13 cellular contexts compared by ENCODE assay signal in the genomic region with DNA sequence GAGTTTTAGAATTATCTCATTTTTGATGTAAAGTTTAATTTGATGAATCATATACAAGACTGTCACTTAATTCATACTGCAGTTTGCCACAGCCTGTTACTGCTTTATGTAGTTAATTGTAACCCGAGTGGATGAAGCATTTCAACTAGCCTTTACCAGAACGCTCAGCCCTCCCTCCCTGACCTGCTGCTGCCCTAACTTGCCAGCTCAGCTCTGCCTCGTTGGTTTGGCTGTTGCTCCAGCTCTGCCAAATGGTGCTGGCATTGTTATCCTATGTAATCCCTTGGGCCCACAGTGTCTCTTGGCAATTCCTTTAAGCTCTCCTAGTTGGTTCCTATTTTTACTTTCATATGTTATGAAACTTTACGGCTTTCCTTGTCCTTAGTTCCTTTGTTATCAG.
A peak's percentile ranks its signal among the peaks of the same experiment; 100 is the strongest.
DNase-seq lines count a peak whose midpoint lies in the region; ATAC-seq and TF ChIP-seq lines count a peak whose summit lies in the region.
"Had no signal": no experiment of that assay in that cellular context is flagged by ENCODE, and none has a peak within 500 bp of the region (broad histone marks: within the 10 kb centered on the region; RNA-seq: fewer than 3 reads in every experiment).

No MANE protein-coding gene starts in this region.

- no peak for ATAC-seq in HG02884 (IDR thresholded peaks at IDR 0.05; ENCODE audit: unreplicated experiment)
- ATAC-seq: activated CD8-positive, alpha-beta T cell treated with anti-CD3 and anti-CD28 coated beads, Interleukin-2, amount 10 ng/mL, durations not matched to agents 7 days and 5 days; stimulated activated effector memory CD8-positive, alpha-beta T cell treated with anti-CD3 and anti-CD28 coated beads, Interleukin-12 subunit alpha, Interleukin-12 subunit beta, amount 100 ng/mL, for 72 hours had no signal

- DNase-seq in NCI-H1105 (lab: John Stamatoyannopoulos, UW) (peak; percentile 31), astrocyte of the spinal cord (ENCODE audit: low read depth, low spot score) (peak; percentile 45), left kidney (ENCODE audit: low read depth, low spot score) (peak; percentile 39), globus pallidus (ENCODE audit: low spot score) (no peak), UCSD-AML1 (lab: John Stamatoyannopoulos, UW; ENCODE audit: unreplicated experiment) (no peak), dorsolateral prefrontal cortex (no peak)
- DNase-seq: activated CD8-positive, alpha-beta T cell treated with anti-CD3 and anti-CD28 coated beads, Interleukin-2, amount 10 ng/mL, durations not matched to agents 7 days and 5 days; amniotic stem cell; mesendoderm; NCI-H1694 had no signal

- H3K9me3 ChIP-seq in BLaER1 treated with 17β-estradiol and CSF1 and Interleukin-3, amounts not matched to agents 10 nM and 100 nM (replicated peaks in 1 of 11) = peaks cover 12 to 34% (median 19%) of the 10 kb centered on the region in 11 experiments; a peak in 21 of 22 replicates

- H4K20me1 ChIP-seq in BLaER1 treated with 17β-estradiol and CSF1 and Interleukin-3, amounts not matched to agents 10 nM and 100 nM = no peaks in the 10 kb centered on the region

- no peak overlapping the region for H3K4me3 ChIP-seq in BLaER1 treated with 17β-estradiol and CSF1 and Interleukin-3, amounts not matched to agents 10 nM and 100 nM
- H3K4me3 ChIP-seq in astrocyte of the spinal cord (ENCODE audit: low read depth, low read length) = no peak overlapping the region
- no peak overlapping the region for H3K4me3 ChIP-seq in dorsolateral prefrontal cortex

- H3K27me3 ChIP-seq in BLaER1 treated with 17β-estradiol and CSF1 and Interleukin-3, amounts not matched to agents 10 nM and 100 nM = no peaks in the 10 kb centered on the region
- no peaks in the 10 kb centered on the region for H3K27me3 ChIP-seq in dorsolateral prefrontal cortex

- intact Hi-C loops in dorsolateral prefrontal cortex (cut with DNase I) = no loop called here

- in situ Hi-C loops in astrocyte of the spinal cord (cut with HindIII; ENCODE audit: low sequenced_read_pairs) = no loop called here

- peaks cover 5 to 15% (median 10%) of the 10 kb centered on the region in 10 experiments; a peak in 19 of 20 replicates for H3K4me1 ChIP-seq in BLaER1 treated with 17β-estradiol and CSF1 and Interleukin-3, amounts not matched to agents 10 nM and 100 nM

- H3K27ac ChIP-seq in BLaER1 treated with 17β-estradiol and CSF1 and Interleukin-3, amounts not matched to agents 10 nM and 100 nM = peak overlapping the region in 4 of 11 experiments; percentile 7 to 41 (median 20); a peak in 4 of 22 replicates
- H3K27ac ChIP-seq in dorsolateral prefrontal cortex = no peak overlapping the region

- H3K36me3 ChIP-seq in BLaER1 treated with 17β-estradiol and CSF1 and Interleukin-3, amounts not matched to agents 10 nM and 100 nM = peaks cover 0 to 6% (median 0%) of the 10 kb centered on the region in 11 experiments; a peak in 1 of 22 replicates

- no peak overlapping the region for H3K9ac ChIP-seq in BLaER1 treated with 17β-estradiol and CSF1 and Interleukin-3, amounts not matched to agents 10 nM and 100 nM

- TF ChIP-seq CTCF in astrocyte of the spinal cord (IDR thresholded peaks at IDR 0.05; ENCODE audit: low read depth, low read length) = no peak
- no peak for TF ChIP-seq CTCF in dorsolateral prefrontal cortex (IDR thresholded peaks at IDR 0.05 in 54 of 56, conservative IDR thresholded peaks at IDR 0.05 in 2 of 56; ENCODE audit: low read depth in 1 of 56, partially characterized antibody in 56 of 56)

- peak overlapping the region; percentile 36 to 75 (median 54) for H3K4me2 ChIP-seq in BLaER1 treated with 17β-estradiol and CSF1 and Interleukin-3, amounts not matched to agents 10 nM and 100 nM

Comparison
In these comparisons a context has a peak if more than half of its experiments do, and no peak if none do; other contexts are left out.
1. DNase-seq: peak in NCI-H1105 (single experiment), astrocyte of the spinal cord (single experiment) and left kidney (single experiment); none in globus pallidus (single experiment), UCSD-AML1 (single experiment) and dorsolateral prefrontal cortex (0 of 10).